Comparison of ENCODE assay signal across 35 cellular contexts in genomic region chr3:181470349-181470748, GRCh38.
"Had no signal": no experiment of that assay in that cellular context is flagged by ENCODE, and none has a peak within 500 bp of the region (broad histone marks: within the 10 kb centered on the region; RNA-seq: fewer than 3 reads in every experiment).

No MANE protein-coding gene starts in this region.

- H3K4me3 ChIP-seq: MG63 had no signal

- H3K27me3 ChIP-seq: MG63 had no signal

- H3K36me3 ChIP-seq: MG63 had no signal

- DNase-seq: Karpas-422, Kasumi-1, MG63, MM.1S, MV-4-11, NCI-H1048, NCI-H1092, NCI-H1092 treated with DMSO at 0.1 percent for 48 hours, NCI-H1105, NCI-H1105 treated with DMSO at 0.1 percent for 48 hours, NCI-H1417, NCI-H1417 treated with DMSO at 0.1 percent for 48 hours, NCI-H1436, NCI-H1436 treated with DMSO at 0.1 percent for 48 hours, NCI-H146, NCI-H1694, NCI-H1694 treated with DMSO at 0.1 percent for 48 hours, NCI-H187, NCI-H187 treated with DMSO at 0.1 percent for 48 hours, NCI-H1930, NCI-H2029, NCI-H2029 treated with DMSO at 0.1 percent for 48 hours, NCI-H2081, NCI-H2081 treated with DMSO at 0.1 percent for 48 hours, NCI-H2107, NCI-H2171, NCI-H2171 treated with DMSO at 0.1 percent for 48 hours, NCI-H2227 treated with DMSO at 0.1 percent for 48 hours, NCI-H226, NCI-H345, NCI-H446, NCI-H446 treated with DMSO at 0.1 percent for 48 hours, NCI-H510A, NCI-H510A treated with DMSO at 0.1 percent for 48 hours, NCI-H524 had no signal

- H3K9me3 ChIP-seq: MG63 had no signal
